Comparison of ENCODE assay signal across 20 cellular contexts in genomic region chr21:21286170-21286798, GRCh38.
"Had no signal": no experiment of that assay in that cellular context is flagged by ENCODE, and none has a peak within 500 bp of the region (broad histone marks: within the 10 kb centered on the region; RNA-seq: fewer than 3 reads in every experiment).

No MANE protein-coding gene starts in this region.

- H2AFZ ChIP-seq: parathyroid adenoma had no signal

- H3K27me3 ChIP-seq: esophagus muscularis mucosa, gastroesophageal sphincter, spleen, tibial artery, upper lobe of left lung, uterus had no signal

- H3K27ac ChIP-seq: epithelial cell of prostate, esophagus muscularis mucosa, gastroesophageal sphincter, left ventricle myocardium inferior, parathyroid adenoma, prostate gland, spleen, tibial artery, upper lobe of left lung, uterus had no signal

- H3K79me2 ChIP-seq: parathyroid adenoma had no signal

- DNase-seq: effector memory CD8-positive, alpha-beta T cell; foreskin fibroblast; glutamatergic neuron; immature natural killer cell; left ventricle myocardium inferior; mesendoderm; naive B cell; occipital lobe; spleen; stimulated activated CD4-positive, alpha-beta T cell treated with anti-CD3 and anti-CD28 coated beads, Interleukin-15, amount 100 ng/mL, for 24 hours; stimulated activated CD4-positive, alpha-beta T cell treated with anti-CD3 and anti-CD28 coated beads, Interleukin-1b, Interleukin-23, amount 100 ng/mL, for 48 hours; stimulated activated CD4-positive, alpha-beta T cell treated with anti-CD3 and anti-CD28 coated beads, Interleukin-4, amount 100 ng/mL, for 24 hours; tibial artery; upper lobe of left lung; uterus had no signal

- H3K36me3 ChIP-seq: esophagus muscularis mucosa, gastroesophageal sphincter, left ventricle myocardium inferior, prostate gland, spleen, tibial artery, upper lobe of left lung, uterus had no signal

- H3K4me3 ChIP-seq: esophagus muscularis mucosa, gastroesophageal sphincter, left ventricle myocardium inferior, prostate gland, spleen, tibial artery, upper lobe of left lung, uterus had no signal

- H3K9ac ChIP-seq: parathyroid adenoma had no signal

- H3K9me3 ChIP-seq: esophagus muscularis mucosa, gastroesophageal sphincter, left ventricle myocardium inferior, prostate gland, spleen, tibial artery, upper lobe of left lung, uterus had no signal
